Comparison of ENCODE assay signal across 1 cellular context in the genomic region with DNA sequence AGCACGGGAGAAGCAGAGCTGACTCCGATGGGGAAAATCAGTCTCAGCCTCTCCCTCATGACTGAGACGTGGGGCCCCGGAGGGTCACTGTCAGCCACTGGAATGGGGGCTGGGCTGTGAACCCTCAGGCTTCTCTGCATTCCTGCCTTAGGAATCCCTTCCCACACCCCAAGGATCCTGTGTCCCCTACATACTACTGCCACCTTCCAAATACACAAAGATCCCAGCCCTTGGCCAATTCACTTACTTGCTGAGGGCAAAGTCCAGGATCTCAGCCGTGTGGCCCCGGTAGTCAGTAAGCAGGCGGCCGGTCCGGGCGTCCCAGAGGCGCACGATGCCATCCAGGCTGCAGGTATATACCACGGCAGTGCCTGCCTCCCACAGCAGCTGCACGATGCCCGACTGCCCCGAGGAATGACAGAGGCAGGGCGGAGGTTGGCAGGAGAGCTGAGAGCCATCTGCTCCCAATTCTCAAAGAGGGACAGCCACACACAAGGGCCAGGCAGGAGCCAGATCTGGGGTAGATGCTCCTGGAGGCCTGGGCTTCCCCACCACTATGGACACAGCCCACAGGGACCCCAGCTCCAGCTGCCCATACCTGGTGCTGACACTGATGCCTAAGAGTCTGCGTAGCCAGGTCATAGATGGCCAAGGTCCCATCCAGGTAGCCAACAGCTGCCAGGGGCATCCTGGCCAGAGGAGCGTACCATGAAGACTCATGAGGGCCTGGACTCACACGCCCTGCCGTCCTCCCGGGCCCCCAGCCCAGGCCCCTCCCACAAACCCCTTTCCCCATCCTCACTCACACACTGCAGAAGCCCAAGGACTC.
TF ChIP-seq lines count a peak whose summit lies in the region.

No MANE protein-coding gene starts in this region.

TF ChIP-seq in HepG2, 621 proteins besides CTCF, POLR2A, EP300 and RAD21 (continued from another document and continues in another):
- TF ChIP-seq, protein P1, sequence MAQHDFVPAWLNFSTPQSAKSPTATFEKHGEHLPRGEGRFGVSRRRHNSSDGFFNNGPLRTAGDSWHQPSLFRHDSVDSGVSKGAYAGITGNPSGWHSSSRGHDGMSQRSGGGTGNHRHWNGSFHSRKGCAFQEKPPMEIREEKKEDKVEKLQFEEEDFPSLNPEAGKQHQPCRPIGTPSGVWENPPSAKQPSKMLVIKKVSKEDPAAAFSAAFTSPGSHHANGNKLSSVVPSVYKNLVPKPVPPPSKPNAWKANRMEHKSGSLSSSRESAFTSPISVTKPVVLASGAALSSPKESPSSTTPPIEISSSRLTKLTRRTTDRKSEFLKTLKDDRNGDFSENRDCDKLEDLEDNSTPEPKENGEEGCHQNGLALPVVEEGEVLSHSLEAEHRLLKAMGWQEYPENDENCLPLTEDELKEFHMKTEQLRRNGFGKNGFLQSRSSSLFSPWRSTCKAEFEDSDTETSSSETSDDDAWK (CRISPR knock-in tag; IDR thresholded peaks at IDR 0.05): no peak
- TF ChIP-seq ZNF782 (CRISPR knock-in tag; IDR thresholded peaks at IDR 0.05; ENCODE audit: borderline replicate concordance) (peak; percentile 37; the same call in 1 of the 2 replicates), ZFP90 (CRISPR knock-in tag; IDR thresholded peaks at IDR 0.05; ENCODE audit: borderline replicate concordance) (no peak), MED13 (CRISPR knock-in tag; IDR thresholded peaks at IDR 0.05) (no peak), ZSCAN31 (CRISPR knock-in tag; IDR thresholded peaks at IDR 0.05; ENCODE audit: low read depth) (0 out of 2 replicates have a peak, but pooled peaks have one; percentile 51), ZNF281 (CRISPR knock-in tag; IDR thresholded peaks at IDR 0.05; ENCODE audit: borderline replicate concordance) (no peak), ZNF235 (CRISPR knock-in tag; IDR thresholded peaks at IDR 0.05; ENCODE audit: borderline replicate concordance) (no peak), CEBPB (IDR thresholded peaks at IDR 0.05; ENCODE audit: borderline replicate concordance, low read depth, low read length) (peak; percentile 35; the same call in 1 of the 2 replicates), ZNF749 (CRISPR knock-in tag; IDR thresholded peaks at IDR 0.05; ENCODE audit: borderline replicate concordance) (no peak), KIAA2018 (CRISPR knock-in tag; IDR thresholded peaks at IDR 0.05; ENCODE audit: borderline replicate concordance) (no peak), ZNF34 (CRISPR knock-in tag; IDR thresholded peaks at IDR 0.05; ENCODE audit: borderline replicate concordance) (no peak), ZNF629 (CRISPR knock-in tag; conservative IDR thresholded peaks at IDR 0.05) (peak; percentile 40; the same call in 1 of the 2 replicates), RFX3 (CRISPR knock-in tag; IDR thresholded peaks at IDR 0.05) (no peak), TOE1 (CRISPR knock-in tag; IDR thresholded peaks at IDR 0.05) (no peak), ZNF432 (CRISPR knock-in tag; IDR thresholded peaks at IDR 0.05; ENCODE audit: borderline replicate concordance) (no peak), FIP1L1 (IDR thresholded peaks at IDR 0.05; ENCODE audit: borderline replicate concordance, insufficient read depth, low read depth, low read length) (no peak), ZC3H4 (CRISPR knock-in tag; IDR thresholded peaks at IDR 0.05; ENCODE audit: borderline replicate concordance) (no peak), NFIB (CRISPR knock-in tag; IDR thresholded peaks at IDR 0.05; ENCODE audit: borderline replicate concordance) (no peak), SRSF1 (optimal IDR thresholded peaks at IDR 0.05; ENCODE audit: low read depth, low read length) (no peak), ZNF670 (CRISPR knock-in tag; IDR thresholded peaks at IDR 0.05; ENCODE audit: borderline replicate concordance) (no peak), ZNF20 (CRISPR knock-in tag; IDR thresholded peaks at IDR 0.05) (no peak), ZKSCAN1 (IDR thresholded peaks at IDR 0.05; ENCODE audit: low read length) (no peak), AGO2 (optimal IDR thresholded peaks at IDR 0.05; ENCODE audit: low read depth, low read length) (peak; percentile 41), HIVEP1 (CRISPR knock-in tag; IDR thresholded peaks at IDR 0.05) (no peak), ZNF790 (CRISPR knock-in tag; IDR thresholded peaks at IDR 0.05; ENCODE audit: borderline replicate concordance) (no peak), ZSCAN20 (CRISPR knock-in tag; IDR thresholded peaks at IDR 0.05; ENCODE audit: borderline replicate concordance) (peak; percentile 69; the same call in 1 of the 2 replicates), TGIF2 (CRISPR knock-in tag; IDR thresholded peaks at IDR 0.05) (no peak), MAX (IDR thresholded peaks at IDR 0.05) (peak; percentile 74)
- TF ChIP-seq, protein P2, sequence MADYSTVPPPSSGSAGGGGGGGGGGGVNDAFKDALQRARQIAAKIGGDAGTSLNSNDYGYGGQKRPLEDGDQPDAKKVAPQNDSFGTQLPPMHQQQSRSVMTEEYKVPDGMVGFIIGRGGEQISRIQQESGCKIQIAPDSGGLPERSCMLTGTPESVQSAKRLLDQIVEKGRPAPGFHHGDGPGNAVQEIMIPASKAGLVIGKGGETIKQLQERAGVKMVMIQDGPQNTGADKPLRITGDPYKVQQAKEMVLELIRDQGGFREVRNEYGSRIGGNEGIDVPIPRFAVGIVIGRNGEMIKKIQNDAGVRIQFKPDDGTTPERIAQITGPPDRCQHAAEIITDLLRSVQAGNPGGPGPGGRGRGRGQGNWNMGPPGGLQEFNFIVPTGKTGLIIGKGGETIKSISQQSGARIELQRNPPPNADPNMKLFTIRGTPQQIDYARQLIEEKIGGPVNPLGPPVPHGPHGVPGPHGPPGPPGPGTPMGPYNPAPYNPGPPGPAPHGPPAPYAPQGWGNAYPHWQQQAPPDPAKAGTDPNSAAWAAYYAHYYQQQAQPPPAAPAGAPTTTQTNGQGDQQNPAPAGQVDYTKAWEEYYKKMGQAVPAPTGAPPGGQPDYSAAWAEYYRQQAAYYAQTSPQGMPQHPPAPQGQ (CRISPR knock-in tag; IDR thresholded peaks at IDR 0.05; ENCODE audit: borderline replicate concordance): no peak
- TF ChIP-seq, protein P3, sequence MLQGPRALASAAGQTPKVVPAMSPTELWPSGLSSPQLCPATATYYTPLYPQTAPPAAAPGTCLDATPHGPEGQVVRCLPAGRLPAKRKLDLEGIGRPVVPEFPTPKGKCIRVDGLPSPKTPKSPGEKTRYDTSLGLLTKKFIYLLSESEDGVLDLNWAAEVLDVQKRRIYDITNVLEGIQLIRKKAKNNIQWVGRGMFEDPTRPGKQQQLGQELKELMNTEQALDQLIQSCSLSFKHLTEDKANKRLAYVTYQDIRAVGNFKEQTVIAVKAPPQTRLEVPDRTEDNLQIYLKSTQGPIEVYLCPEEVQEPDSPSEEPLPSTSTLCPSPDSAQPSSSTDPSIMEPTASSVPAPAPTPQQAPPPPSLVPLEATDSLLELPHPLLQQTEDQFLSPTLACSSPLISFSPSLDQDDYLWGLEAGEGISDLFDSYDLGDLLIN (CRISPR knock-in tag; IDR thresholded peaks at IDR 0.05; ENCODE audit: borderline replicate concordance): no peak
- TF ChIP-seq, protein P4, sequence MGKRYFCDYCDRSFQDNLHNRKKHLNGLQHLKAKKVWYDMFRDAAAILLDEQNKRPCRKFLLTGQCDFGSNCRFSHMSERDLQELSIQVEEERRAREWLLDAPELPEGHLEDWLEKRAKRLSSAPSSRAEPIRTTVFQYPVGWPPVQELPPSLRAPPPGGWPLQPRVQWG (CRISPR knock-in tag; IDR thresholded peaks at IDR 0.05; ENCODE audit: borderline replicate concordance, low read depth): no peak
- TF ChIP-seq, protein P5, sequence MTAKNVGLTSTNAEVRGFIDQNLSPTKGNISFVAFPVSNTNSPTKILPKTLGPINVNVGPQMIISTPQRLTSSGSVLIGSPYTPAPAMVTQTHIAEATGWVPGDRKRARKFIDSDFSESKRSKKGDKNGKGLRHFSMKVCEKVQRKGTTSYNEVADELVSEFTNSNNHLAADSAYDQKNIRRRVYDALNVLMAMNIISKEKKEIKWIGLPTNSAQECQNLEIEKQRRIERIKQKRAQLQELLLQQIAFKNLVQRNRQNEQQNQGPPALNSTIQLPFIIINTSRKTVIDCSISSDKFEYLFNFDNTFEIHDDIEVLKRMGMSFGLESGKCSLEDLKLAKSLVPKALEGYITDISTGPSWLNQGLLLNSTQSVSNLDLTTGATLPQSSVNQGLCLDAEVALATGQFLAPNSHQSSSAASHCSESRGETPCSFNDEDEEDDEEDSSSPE (CRISPR knock-in tag; IDR thresholded peaks at IDR 0.05): 0 out of 2 replicates have a peak, but pooled peaks have one; percentile 24
- TF ChIP-seq, protein P6, sequence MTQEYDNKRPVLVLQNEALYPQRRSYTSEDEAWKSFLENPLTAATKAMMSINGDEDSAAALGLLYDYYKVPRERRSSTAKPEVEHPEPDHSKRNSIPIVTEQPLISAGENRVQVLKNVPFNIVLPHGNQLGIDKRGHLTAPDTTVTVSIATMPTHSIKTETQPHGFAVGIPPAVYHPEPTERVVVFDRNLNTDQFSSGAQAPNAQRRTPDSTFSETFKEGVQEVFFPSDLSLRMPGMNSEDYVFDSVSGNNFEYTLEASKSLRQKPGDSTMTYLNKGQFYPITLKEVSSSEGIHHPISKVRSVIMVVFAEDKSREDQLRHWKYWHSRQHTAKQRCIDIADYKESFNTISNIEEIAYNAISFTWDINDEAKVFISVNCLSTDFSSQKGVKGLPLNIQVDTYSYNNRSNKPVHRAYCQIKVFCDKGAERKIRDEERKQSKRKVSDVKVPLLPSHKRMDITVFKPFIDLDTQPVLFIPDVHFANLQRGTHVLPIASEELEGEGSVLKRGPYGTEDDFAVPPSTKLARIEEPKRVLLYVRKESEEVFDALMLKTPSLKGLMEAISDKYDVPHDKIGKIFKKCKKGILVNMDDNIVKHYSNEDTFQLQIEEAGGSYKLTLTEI (CRISPR knock-in tag; conservative IDR thresholded peaks at IDR 0.05): no peak
- TF ChIP-seq, protein P7, sequence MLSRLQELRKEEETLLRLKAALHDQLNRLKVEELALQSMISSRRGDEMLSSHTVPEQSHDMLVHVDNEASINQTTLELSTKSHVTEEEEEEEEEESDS (CRISPR knock-in tag; IDR thresholded peaks at IDR 0.05; ENCODE audit: borderline replicate concordance): no peak
